ENCODE assay signal across 8 cellular contexts in the genomic region with DNA sequence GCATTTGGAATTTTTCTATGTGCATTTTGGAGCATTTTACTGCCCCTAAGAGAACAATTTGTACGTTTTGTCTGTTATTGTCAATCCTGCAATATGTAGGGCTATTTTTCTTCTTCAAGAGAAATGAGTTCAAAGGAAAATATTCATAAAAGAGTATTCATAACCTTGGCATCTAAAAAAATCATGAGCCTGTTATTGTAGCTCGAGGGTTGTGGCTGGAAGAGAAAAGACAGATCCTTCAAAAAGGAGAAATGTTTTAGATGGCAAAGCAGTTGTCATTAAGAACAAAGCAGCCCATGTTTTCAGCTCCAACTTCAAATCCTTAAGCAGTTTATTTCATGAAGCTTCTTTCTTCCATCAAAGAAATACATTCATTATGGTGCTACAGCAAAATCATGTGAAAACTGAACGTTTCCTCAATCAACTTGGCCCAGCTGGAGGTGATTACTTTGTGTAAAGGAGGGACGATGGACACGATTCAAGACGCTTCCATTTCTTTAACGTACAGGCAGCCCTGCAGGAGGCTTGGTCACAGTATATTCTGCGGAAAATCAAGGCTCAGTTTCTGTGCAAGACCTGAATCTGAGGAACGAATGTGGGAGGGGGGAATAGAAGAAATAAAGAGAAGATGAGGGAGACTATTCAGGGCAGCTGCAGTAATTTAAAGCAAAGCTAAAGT. TPM values are rescaled to one million over a fixed set of nuclear protein-coding genes. Genes with fewer than 3 reads are reported as not detected.
A peak's percentile ranks its signal among the peaks of the same experiment; 100 is the strongest.
DNase-seq lines count a peak whose midpoint lies in the region; ATAC-seq and TF ChIP-seq lines count a peak whose summit lies in the region.

No MANE protein-coding gene starts in this region.

- H3K4me3 ChIP-seq in ascending aorta (no peak overlapping the region), BE2C (ENCODE audit: low read depth, low read length) (no peak overlapping the region)

- peak overlapping the region; percentile 79 for H3K27ac Mint-ChIP-seq in memory B cell

- ATAC-seq in GM18502 (IDR thresholded peaks at IDR 0.05; ENCODE audit: poor library complexity, unreplicated experiment), result peak; percentile 45
- ATAC-seq in GM21619 (IDR thresholded peaks at IDR 0.05; ENCODE audit: unreplicated experiment), result peak; percentile 23
- peak; percentile 19 for ATAC-seq in HG03565 (IDR thresholded peaks at IDR 0.05; ENCODE audit: unreplicated experiment)
- peak; percentile 19 for ATAC-seq in memory B cell (ENCODE audit: low read depth)

- DNase-seq in memory B cell (ENCODE audit: low spot score in 2 of 2), result no peak
- DNase-seq in mesenteric fat pad (ENCODE audit: low spot score), result no peak
- DNase-seq in ascending aorta (ENCODE audit: low spot score in 2 of 2), result no peak
- no peak for DNase-seq in BE2C
- DNase-seq in SHP77 treated with DMSO at 0.1 percent for 48 hours (lab: John Stamatoyannopoulos, UW), result no peak

- intact Hi-C loops in ascending aorta (cut with DNase I), result no loop called here

- H3K36me3 Mint-ChIP-seq in memory B cell, result no peaks in the 10 kb centered on the region

- H3K4me1 ChIP-seq in ascending aorta, result no peaks in the 10 kb centered on the region
- H3K4me1 ChIP-seq in BE2C, result no peaks in the 10 kb centered on the region

- H3K27me3 ChIP-seq in ascending aorta (no peaks in the 10 kb centered on the region), BE2C (no peaks in the 10 kb centered on the region)

- no peaks in the 10 kb centered on the region for H3K27me3 Mint-ChIP-seq in memory B cell

- H3K4me1 Mint-ChIP-seq in memory B cell, result peaks cover 21% of the 10 kb centered on the region

- H3K36me3 ChIP-seq in ascending aorta, result no peaks in the 10 kb centered on the region
- no peaks in the 10 kb centered on the region for H3K36me3 ChIP-seq in BE2C

- no peak overlapping the region for H3K27ac ChIP-seq in ascending aorta

- H3K9me3 Mint-ChIP-seq in memory B cell, result no peaks in the 10 kb centered on the region

- TF ChIP-seq CTCF in ascending aorta (IDR thresholded peaks at IDR 0.05) (no peak), BE2C (IDR thresholded peaks at IDR 0.05; ENCODE audit: low read depth, low read length) (no peak)

- H3K4me3 Mint-ChIP-seq in memory B cell, result peak overlapping the region; percentile 78

- H3K9me3 ChIP-seq in ascending aorta (no peaks in the 10 kb centered on the region), BE2C (no peaks in the 10 kb centered on the region)

RNA-seq across cellular contexts. Expression of gene QPCT, which starts 31.4 kb away (rescaled TPM):
- total RNA-seq in mesenteric fat pad (5.6 TPM), ascending aorta (1.8 TPM)
- polyA plus RNA-seq in BE2C (2012; ENCODE audit: insufficient read depth, insufficient read length, low read depth), result 7.5 TPM

RNA-seq across cellular contexts. Expression of gene PRKD3, which starts 51.2 kb away (rescaled TPM):
- total RNA-seq in mesenteric fat pad (35.1 TPM), ascending aorta (14.0 TPM)
- 24.5 TPM for polyA plus RNA-seq in BE2C (2012; ENCODE audit: insufficient read depth, insufficient read length, low read depth)
